ENCODE assay signal across 8 cellular contexts in the genomic region with DNA sequence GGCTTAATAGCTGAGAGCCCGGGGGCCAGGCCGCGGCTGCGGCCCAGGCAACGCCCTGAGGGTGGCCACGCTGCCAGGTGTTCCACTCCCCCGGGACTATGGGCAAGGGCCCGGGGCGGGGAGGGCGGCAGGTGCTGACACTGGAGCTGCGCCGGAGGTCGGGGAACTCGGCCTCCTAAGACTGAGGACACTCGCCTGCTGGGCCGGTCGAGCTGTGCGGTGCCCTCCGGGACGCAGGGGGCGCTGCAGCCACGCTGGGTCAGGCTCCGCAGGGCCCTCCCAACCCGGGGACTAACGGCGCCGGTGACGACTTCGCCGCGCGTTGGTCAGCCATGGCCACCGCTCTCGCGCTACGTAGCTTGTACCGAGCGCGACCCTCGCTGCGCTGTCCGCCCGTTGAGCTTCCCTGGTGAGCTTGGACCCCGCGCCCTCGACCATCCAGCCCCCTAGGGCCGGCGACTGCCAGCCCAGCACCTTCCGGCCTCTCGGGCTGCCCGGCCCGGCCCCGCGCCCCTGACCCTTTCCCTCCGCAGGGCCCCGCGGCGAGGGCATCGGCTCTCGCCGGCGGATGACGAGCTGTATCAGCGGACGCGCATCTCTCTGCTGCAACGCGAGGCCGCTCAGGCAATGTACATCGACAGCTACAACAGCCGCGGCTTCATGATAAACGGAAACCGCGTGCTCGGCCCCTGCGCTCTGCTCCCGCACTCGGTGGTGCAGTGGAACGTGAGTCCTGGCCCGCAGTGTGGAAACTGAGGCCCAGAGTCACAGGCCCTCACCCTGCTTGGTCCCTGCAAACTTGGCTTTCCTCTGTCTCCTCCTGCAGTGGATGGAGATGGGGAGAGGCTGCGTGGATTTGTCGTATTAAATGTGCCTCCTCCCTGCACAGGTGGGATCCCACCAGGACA. TPM values are rescaled to one million over a fixed set of nuclear protein-coding genes. Genes with fewer than 3 reads are reported as not detected.
DNase-seq lines count a peak whose midpoint lies in the region; ATAC-seq and TF ChIP-seq lines count a peak whose summit lies in the region.

A gene with protein sequence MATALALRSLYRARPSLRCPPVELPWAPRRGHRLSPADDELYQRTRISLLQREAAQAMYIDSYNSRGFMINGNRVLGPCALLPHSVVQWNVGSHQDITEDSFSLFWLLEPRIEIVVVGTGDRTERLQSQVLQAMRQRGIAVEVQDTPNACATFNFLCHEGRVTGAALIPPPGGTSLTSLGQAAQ (plus strand): TSS at position 309 of the 908 bp plus-strand sequence. CDS start 24 bp downstream, at position 333.

- H3K4me3 Mint-ChIP-seq in T-helper 1 cell treated with Interleukin-12 subunit alpha and Interleukin-12 subunit beta and Interleukin-4 antibody, amounts not matched to agents 30 μg/mL and 1 μg/mL, for 36 hours: peak within 1 kb of the TSS; percentile 94

- peak within 1 kb of the TSS; percentile 89 to 93 for H3K4me3 ChIP-seq in uterus

- no peaks in the 10 kb centered on the region for H3K27me3 Mint-ChIP-seq in T-helper 1 cell treated with Interleukin-12 subunit alpha and Interleukin-12 subunit beta and Interleukin-4 antibody, amounts not matched to agents 30 μg/mL and 1 μg/mL, for 36 hours (ENCODE audit: low read depth)

- peak; percentile 53 to 90 for TF ChIP-seq POLR2A in uterus (IDR thresholded peaks at IDR 0.05)

- peaks cover 28% of the 10 kb centered on the region for H3K36me3 Mint-ChIP-seq in T-helper 1 cell treated with Interleukin-12 subunit alpha and Interleukin-12 subunit beta and Interleukin-4 antibody, amounts not matched to agents 30 μg/mL and 1 μg/mL, for 36 hours (ENCODE audit: low read depth)

- H3K4me1 ChIP-seq in uterus: peaks cover 0 to 14% of the 10 kb centered on the region in 2 donors

- in situ Hi-C loops in GM13977 (cut with MboI; ENCODE audit: low pct_unique_long_range_greater_than_20kb, low sequenced_read_pairs, unreplicated experiment): no loop called here

- peak within 1 kb of the TSS; percentile 98 to 100 for H3K27ac ChIP-seq in uterus

- H3K4me1 Mint-ChIP-seq in T-helper 1 cell treated with Interleukin-12 subunit alpha and Interleukin-12 subunit beta and Interleukin-4 antibody, amounts not matched to agents 30 μg/mL and 1 μg/mL, for 36 hours (ENCODE audit: low read depth): peaks cover 30% of the 10 kb centered on the region

- peak; percentile 97 for TF ChIP-seq CTCF in GM13977 (IDR thresholded peaks at IDR 0.05; ENCODE audit: extremely low read depth, insufficient read depth, missing control alignments)
- peak; percentile 98 to 99 (median 98) for TF ChIP-seq CTCF in uterus (IDR thresholded peaks at IDR 0.05)

- H3K9me3 Mint-ChIP-seq in T-helper 1 cell treated with Interleukin-12 subunit alpha and Interleukin-12 subunit beta and Interleukin-4 antibody, amounts not matched to agents 30 μg/mL and 1 μg/mL, for 36 hours: no peaks in the 10 kb centered on the region

- no peaks in the 10 kb centered on the region for H3K9me3 ChIP-seq in uterus

- H3K27ac Mint-ChIP-seq in T-helper 1 cell treated with Interleukin-12 subunit alpha and Interleukin-12 subunit beta and Interleukin-4 antibody, amounts not matched to agents 30 μg/mL and 1 μg/mL, for 36 hours: peak within 1 kb of the TSS; percentile 98

- DNase-seq in GM13977 (ENCODE audit: low spot score) (peak; percentile 92), NCI-H1417 (lab: John Stamatoyannopoulos, UW) (peak; percentile 94 to 98 (median 97)), amniotic stem cell (lab: John Stamatoyannopoulos, UW) (peak; percentile 84), left ventricle myocardium superior (peak; percentile 96), pulmonary artery endothelial cell (ENCODE audit: low read depth, low spot score) (peak; percentile 75), uterus (peak; percentile 90 to 93)

- H3K36me3 ChIP-seq in uterus: no peaks in the 10 kb centered on the region

- intact Hi-C loops in left ventricle myocardium superior (cut with micrococcal nuclease): no loop called here
- intact Hi-C loops in uterus (cut with DNase I; ENCODE audit: low total_unique reads): no loop called here

- ATAC-seq in HG02798 (IDR thresholded peaks at IDR 0.05; ENCODE audit: poor library complexity, unreplicated experiment) (peak; percentile 60), left ventricle myocardium superior (peak; percentile 85)

- H3K27me3 ChIP-seq in uterus: no peaks in the 10 kb centered on the region

RNA-seq across cellular contexts. Expression of the gene that starts here (rescaled TPM):
- total RNA-seq in left ventricle myocardium superior (168 TPM), pulmonary artery endothelial cell (62.8 and 65.7 TPM in 2 replicates), uterus (10 to 100 TPM in 3 of 4 donors, 1 to 10 TPM in 1; 8.8 to 96.6 (median 30.3) TPM)

Comparison
In these comparisons a context has a peak if more than half of its experiments do, and no peak if none do; other contexts are left out.
1. Peak in every context shown above with its lines: DNase-seq, ATAC-seq, H3K4me3 ChIP-seq and H3K27ac ChIP-seq.